In genomic region chr2:216603884-216604245, GRCh38 we compare ENCODE assay signal across 18 cellular contexts.
"Had no signal": no experiment of that assay in that cellular context is flagged by ENCODE, and none has a peak within 500 bp of the region (broad histone marks: within the 10 kb centered on the region; RNA-seq: fewer than 3 reads in every experiment).

No MANE protein-coding gene starts in this region.

- H3K4me3 ChIP-seq: body of pancreas, colonic mucosa, psoas muscle had no signal

- H3K4me1 ChIP-seq: colonic mucosa, psoas muscle had no signal

- ATAC-seq: activated CD4-positive, CD25-positive, alpha-beta regulatory T cell treated with anti-CD3 and anti-CD28 coated beads, Interleukin-2, amount 50 U/mL, for 24 hours; activated T-cell treated with anti-CD3 and anti-CD28 coated beads, Interleukin-2, amount 50 U/mL, for 4 hours; body of pancreas; esophagus mucosa; left lobe of liver; natural killer cell; psoas muscle; sciatic nerve had no signal

- H3K9me3 ChIP-seq: body of pancreas, colonic mucosa, psoas muscle had no signal

- H3K27ac ChIP-seq: body of pancreas, colonic mucosa, psoas muscle had no signal

- H3K36me3 ChIP-seq: colonic mucosa had no signal

- H3K27me3 ChIP-seq: body of pancreas, colonic mucosa had no signal

- DNase-seq: activated CD4-positive, alpha-beta memory T cell treated with anti-CD3 and anti-CD28 coated beads for 36 hours; activated effector memory CD4-positive, alpha-beta T cell treated with Interleukin-2 at 50 U/mL for 16 hours; activated naive CD4-positive, alpha-beta T cell treated with anti-CD3 and anti-CD28 coated beads, Interleukin-2, amount 50 U/mL, for 16 hours; activated T-cell treated with anti-CD3 and anti-CD28 coated beads, Interleukin-2, amount 50 U/mL, for 4 hours; amygdala; body of pancreas; central memory CD4-positive, alpha-beta T cell; colonic mucosa; islet precursor cell; natural killer cell; occipital lobe; psoas muscle; stimulated activated CD4-positive, alpha-beta T cell treated with anti-CD3 and anti-CD28 coated beads, Interleukin-1b, Interleukin-23, amount 100 ng/mL, for 48 hours; SW 1271 had no signal
